6 cellular contexts compared by ENCODE assay signal in genomic region chr11:65557280-65558001, GRCh38. TPM values are rescaled to one million over a fixed set of nuclear protein-coding genes. Genes with fewer than 3 reads are reported as not detected.
DNase-seq lines count a peak whose midpoint lies in the region; ATAC-seq and TF ChIP-seq lines count a peak whose summit lies in the region.

No MANE protein-coding gene starts in this region.

- peaks cover 76% of the 10 kb centered on the region for H3K4me1 Mint-ChIP-seq in activated T-cell treated with anti-CD3 and anti-CD28 coated beads, Interleukin-2, amount 50 U/mL, for 72 hours (ENCODE audit: low read depth)

- H3K36me3 ChIP-seq in BE2C (no peaks in the 10 kb centered on the region), liver (ENCODE audit: control insufficient read depth in 4 of 4, insufficient read depth in 3 of 4, low read depth in 1 of 4, low read length in 3 of 4) (peaks cover 0 to 4% (median 0%) of the 10 kb centered on the region in 4 donors)

- H3K9me3 ChIP-seq in BE2C (no peaks in the 10 kb centered on the region), liver (ENCODE audit: control insufficient read depth in 4 of 4, low read length in 3 of 4) (no peaks in the 10 kb centered on the region)

- peaks cover 16% of the 10 kb centered on the region for H3K4me1 ChIP-seq in BE2C
- H3K4me1 ChIP-seq in liver (ENCODE audit: control insufficient read depth in 4 of 4, insufficient read depth in 4 of 4, low read length in 3 of 4) = peaks cover 11 to 45% (median 19%) of the 10 kb centered on the region in 4 donors

- DNase-seq in BE2C (no peak), SIG-M5 (lab: John Stamatoyannopoulos, UW) (no peak), DMS79 (lab: John Stamatoyannopoulos, UW) (no peak), omental fat pad (ENCODE audit: low spot score) (no peak)
- DNase-seq in activated T-cell treated with anti-CD3 and anti-CD28 coated beads, Interleukin-2, amount 50 U/mL, for 72 hours = peak; percentile 51 to 55

- TF ChIP-seq RAD21 in liver (IDR thresholded peaks at IDR 0.05) = no peak

- WGBS in liver = 7% methylated on average over 47 of the region's 47 CpGs

- peak overlapping the region; percentile 54 to 77 for H3K27ac ChIP-seq in liver (ENCODE audit: low read depth in 1 of 2, low read length in 2 of 2)

- H3K27me3 ChIP-seq in BE2C = no peaks in the 10 kb centered on the region
- H3K27me3 ChIP-seq in liver (ENCODE audit: control insufficient read depth in 4 of 4, insufficient read depth in 4 of 4, low read length in 3 of 4) = no peaks in the 10 kb centered on the region

- H3K36me3 Mint-ChIP-seq in activated T-cell treated with anti-CD3 and anti-CD28 coated beads, Interleukin-2, amount 50 U/mL, for 72 hours (ENCODE audit: insufficient read depth in 2 of 2) = no peaks in the 10 kb centered on the region

- peak overlapping the region; percentile 94 for H3K27ac Mint-ChIP-seq in activated T-cell treated with anti-CD3 and anti-CD28 coated beads, Interleukin-2, amount 50 U/mL, for 72 hours

- peak overlapping the region; percentile 75 to 87 for H3K4me3 Mint-ChIP-seq in activated T-cell treated with anti-CD3 and anti-CD28 coated beads, Interleukin-2, amount 50 U/mL, for 72 hours

- H3K9ac ChIP-seq in liver (ENCODE audit: low read depth in 1 of 2, low read length in 2 of 2) = peak overlapping the region in 1 of 2 donors; percentile 34

- ATAC-seq in activated T-cell treated with anti-CD3 and anti-CD28 coated beads, Interleukin-2, amount 50 U/mL, for 72 hours (replicated peaks in 1 of 2) = peak; percentile 7 to 18
- ATAC-seq in omental fat pad (ENCODE audit: low FRiP score) = no peak

- TF ChIP-seq CTCF in BE2C (IDR thresholded peaks at IDR 0.05; ENCODE audit: low read depth, low read length) (no peak), liver (IDR thresholded peaks at IDR 0.05; ENCODE audit: low read depth, low read length, missing input control) (no peak), omental fat pad (IDR thresholded peaks at IDR 0.05) (no peak)

- no peaks in the 10 kb centered on the region for H3K9me3 Mint-ChIP-seq in activated T-cell treated with anti-CD3 and anti-CD28 coated beads, Interleukin-2, amount 50 U/mL, for 72 hours

- no peaks in the 10 kb centered on the region for H3K27me3 Mint-ChIP-seq in activated T-cell treated with anti-CD3 and anti-CD28 coated beads, Interleukin-2, amount 50 U/mL, for 72 hours (ENCODE audit: low read depth)

- peak overlapping the region; percentile 52 for H3K4me3 ChIP-seq in BE2C (ENCODE audit: low read depth, low read length)
- H3K4me3 ChIP-seq in liver (ENCODE audit: low read depth in 1 of 3, low read length in 3 of 3) = peak overlapping the region in 1 of 3 donors; percentile 67

TF ChIP-seq in liver, 16 proteins besides CTCF, POLR2A, EP300 and RAD21:
- TF ChIP-seq TAF1 (conservative IDR thresholded peaks at IDR 0.05) = no peak
- TF ChIP-seq FOXA1 (IDR thresholded peaks at IDR 0.05) = no peak
- TF ChIP-seq NR2F2 (IDR thresholded peaks at IDR 0.05) = no peak
- TF ChIP-seq YY1 (IDR thresholded peaks at IDR 0.05) = no peak
- no peak for TF ChIP-seq EGR1 (IDR thresholded peaks at IDR 0.05; ENCODE audit: low read depth in 2 of 2)
- no peak for TF ChIP-seq REST (IDR thresholded peaks at IDR 0.05)
- TF ChIP-seq GABPA (IDR thresholded peaks at IDR 0.05 in 1 of 2, conservative IDR thresholded peaks at IDR 0.05 in 1 of 2) = no peak
- TF ChIP-seq ZBTB33 (IDR thresholded peaks at IDR 0.05) = no peak
- no peak for TF ChIP-seq SP1 (IDR thresholded peaks at IDR 0.05)
- TF ChIP-seq HNF4G (IDR thresholded peaks at IDR 0.05) = no peak
- TF ChIP-seq JUND (IDR thresholded peaks at IDR 0.05) = no peak
- TF ChIP-seq ATF3 (IDR thresholded peaks at IDR 0.05) = no peak
- no peak for TF ChIP-seq FOXA2 (IDR thresholded peaks at IDR 0.05)
- TF ChIP-seq, protein P1, sequence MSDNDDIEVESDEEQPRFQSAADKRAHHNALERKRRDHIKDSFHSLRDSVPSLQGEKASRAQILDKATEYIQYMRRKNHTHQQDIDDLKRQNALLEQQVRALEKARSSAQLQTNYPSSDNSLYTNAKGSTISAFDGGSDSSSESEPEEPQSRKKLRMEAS (IDR thresholded peaks at IDR 0.05) = no peak
- no peak for TF ChIP-seq RXRA (IDR thresholded peaks at IDR 0.05)
- no peak for TF ChIP-seq HNF4A (conservative IDR thresholded peaks at IDR 0.05)

RNA-seq across cellular contexts. Expression of gene LTBP3, which starts 0.7 kb away (rescaled TPM):
- 99.8 TPM for polyA plus RNA-seq in BE2C (2012; ENCODE audit: insufficient read depth, insufficient read length, low read depth)
- total RNA-seq in activated T-cell treated with anti-CD3 and anti-CD28 coated beads, Interleukin-2, amount 50 U/mL, for 72 hours = 100 to 1,000 TPM; 106 TPM
- total RNA-seq in liver (10 to 100 TPM; 16.0 to 17.9 TPM), omental fat pad (10 to 100 TPM; 67.3 to 84.8 (median 76.5) TPM)
- 10 to 100 TPM in 1 of 2 donors, 1 to 10 TPM in 1; 8.8 to 46.2 TPM for polyA plus RNA-seq in liver

RNA-seq across cellular contexts. Expression of gene ZNRD2, which starts 12.8 kb away (rescaled TPM):
- polyA plus RNA-seq in BE2C (2012; ENCODE audit: insufficient read depth, insufficient read length, low read depth) = 321 TPM
- total RNA-seq in activated T-cell treated with anti-CD3 and anti-CD28 coated beads, Interleukin-2, amount 50 U/mL, for 72 hours = 10 to 100 TPM; 23.5 to 25.1 TPM
- total RNA-seq in liver (10 to 100 TPM; 18.2 to 22.7 TPM), omental fat pad (10 to 100 TPM; 41.1 to 56.1 (median 50.1) TPM)
- polyA plus RNA-seq in liver = 10 to 100 TPM; 33.3 to 39.5 TPM

RNA-seq across cellular contexts. Expression of gene FAM89B, which starts 14.9 kb away (rescaled TPM):
- 68.0 TPM for polyA plus RNA-seq in BE2C (2012; ENCODE audit: insufficient read depth, insufficient read length, low read depth)
- total RNA-seq in activated T-cell treated with anti-CD3 and anti-CD28 coated beads, Interleukin-2, amount 50 U/mL, for 72 hours = 10 to 100 TPM; 21.4 to 26.7 TPM
- total RNA-seq in liver (10 to 100 TPM in 1 of 2 donors, 1 to 10 TPM in 1; 4.7 to 16.7 TPM), omental fat pad (10 to 100 TPM; 29.1 to 37.4 (median 33.1) TPM)
- polyA plus RNA-seq in liver = 10 to 100 TPM in 1 of 2 donors, 1 to 10 TPM in 1; 7.7 to 11.4 TPM

RNA-seq across cellular contexts. Expression of gene EHBP1L1, which starts 18.4 kb away (rescaled TPM):
- polyA plus RNA-seq in BE2C (2012; ENCODE audit: insufficient read depth, insufficient read length, low read depth) = 3.9 TPM
- 100 to 1,000 TPM in 1 of 2 donors, 10 to 100 TPM in 1; 93.9 to 113 TPM for total RNA-seq in activated T-cell treated with anti-CD3 and anti-CD28 coated beads, Interleukin-2, amount 50 U/mL, for 72 hours
- 100 to 1,000 TPM in 1 of 2 donors, 10 to 100 TPM in 1; 13.6 to 120 TPM for total RNA-seq in liver
- polyA plus RNA-seq in liver = 1 to 10 TPM; 1.1 to 6.5 TPM
- 100 to 1,000 TPM in 1 of 4 donors, 10 to 100 TPM in 3; 21.2 to 125 (median 65.6) TPM for total RNA-seq in omental fat pad

RNA-seq across cellular contexts. Expression of gene SCYL1, which starts 32.6 kb away (rescaled TPM):
- 66.9 TPM for polyA plus RNA-seq in BE2C (2012; ENCODE audit: insufficient read depth, insufficient read length, low read depth)
- 10 to 100 TPM; 77.9 to 83.4 TPM for total RNA-seq in activated T-cell treated with anti-CD3 and anti-CD28 coated beads, Interleukin-2, amount 50 U/mL, for 72 hours
- total RNA-seq in liver (10 to 100 TPM; 33.7 to 59.5 TPM), omental fat pad (100 to 1,000 TPM in 1 of 4 donors, 10 to 100 TPM in 3; 75.4 to 105 (median 88.8) TPM)
- 10 to 100 TPM; 45.6 to 62.0 TPM for polyA plus RNA-seq in liver

Comparison
In these comparisons a context has a peak if more than half of its experiments do, and no peak if none do; other contexts are left out.
1. DNase-seq: peak in activated T-cell treated with anti-CD3 and anti-CD28 coated beads, Interleukin-2, amount 50 U/mL, for 72 hours (2 of 2); none in BE2C (single experiment), SIG-M5 (single experiment), DMS79 (single experiment) and omental fat pad (single experiment).